24 cellular contexts compared by ENCODE assay signal in the genomic region with DNA sequence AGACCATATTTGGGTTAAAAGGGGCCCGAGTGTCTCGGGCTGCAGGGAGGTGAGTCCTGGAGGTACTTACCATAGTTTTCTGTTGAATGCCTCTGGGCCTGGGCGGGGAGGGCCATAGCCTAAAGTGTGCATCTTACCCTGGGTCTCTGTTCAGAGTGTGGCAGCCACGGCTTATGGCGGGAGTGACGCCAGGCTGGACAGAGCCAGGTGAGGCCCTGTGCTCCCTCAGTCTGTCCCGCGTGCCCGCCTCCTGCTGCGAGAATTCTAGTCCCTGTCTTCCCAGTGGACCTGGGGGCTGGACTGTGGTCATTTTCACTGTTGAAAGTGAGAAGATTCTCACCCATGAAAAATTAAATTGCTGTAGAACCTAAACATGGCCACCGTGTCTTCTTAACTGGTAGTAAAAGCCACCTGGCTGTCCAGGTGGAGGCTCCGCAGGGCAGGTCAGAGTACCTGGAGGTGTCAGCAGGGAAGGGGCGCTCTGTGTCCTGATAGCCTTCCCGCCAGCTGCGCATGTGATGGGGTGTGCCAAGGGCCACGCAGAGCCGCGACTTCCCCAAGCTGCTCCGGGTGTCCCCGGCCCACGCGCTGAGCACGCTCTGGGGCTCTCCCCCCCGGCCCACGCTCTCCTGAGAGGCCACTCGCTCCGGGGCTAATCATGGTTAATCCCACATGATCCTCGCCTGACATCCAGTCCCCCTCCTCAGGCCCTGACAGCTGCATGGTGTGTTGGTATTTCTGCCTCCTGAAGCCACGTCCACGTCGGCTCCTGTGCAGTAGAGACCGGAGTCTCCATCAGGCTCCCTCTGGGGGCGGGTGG. TPM values are rescaled to one million over a fixed set of nuclear protein-coding genes. Genes with fewer than 3 reads are reported as not detected.
DNase-seq lines count a peak whose midpoint lies in the region; ATAC-seq and TF ChIP-seq lines count a peak whose summit lies in the region.
"Had no signal": no experiment of that assay in that cellular context is flagged by ENCODE, and none has a peak within 500 bp of the region (broad histone marks: within the 10 kb centered on the region; RNA-seq: fewer than 3 reads in every experiment).

No MANE protein-coding gene starts in this region.

- no peak for ATAC-seq in aorta (ENCODE audit: low FRiP score)
- ATAC-seq in GM21381 (IDR thresholded peaks at IDR 0.05; ENCODE audit: unreplicated experiment) = no peak
- no peak for ATAC-seq in esophagus mucosa
- ATAC-seq: Panc1 had no signal

- no peaks in the 10 kb centered on the region for H3K9me3 ChIP-seq in SJCRH30 (replicated peaks)
- no peaks in the 10 kb centered on the region for H3K9me3 ChIP-seq in aorta (ENCODE audit: control insufficient read depth, low read length)
- H3K9me3 ChIP-seq: HAP-1 had no signal

- H3K4me3 ChIP-seq in SJCRH30 (no peak overlapping the region), aorta (ENCODE audit: low read length in 2 of 2) (no peak overlapping the region)
- H3K4me3 ChIP-seq: HAP-1, SK-N-MC had no signal

- H3K27ac ChIP-seq in C4-2B (peak overlapping the region; percentile 79), SJCRH30 (no peak overlapping the region), aorta (ENCODE audit: low read depth in 1 of 2, low read length in 2 of 2) (no peak overlapping the region)
- H3K27ac ChIP-seq: KMS-11, RWPE1, SK-N-MC had no signal

- no peak for TF ChIP-seq CTCF in C4-2B (conservative IDR thresholded peaks at IDR 0.05)
- TF ChIP-seq CTCF in glutamatergic neuron (IDR thresholded peaks at IDR 0.05; ENCODE audit: partially characterized antibody, unreplicated experiment) = no peak

- H3K27ac Mint-ChIP-seq in glutamatergic neuron (ENCODE audit: unreplicated experiment) = no peak overlapping the region
- H3K27ac Mint-ChIP-seq: HFFc6 had no signal

- H3K36me3 Mint-ChIP-seq in glutamatergic neuron (ENCODE audit: unreplicated experiment) = peaks cover 15% of the 10 kb centered on the region

- H3K36me3 ChIP-seq in SJCRH30 = no peaks in the 10 kb centered on the region
- H3K36me3 ChIP-seq in aorta (ENCODE audit: control insufficient read depth in 1 of 2, insufficient read depth in 2 of 2, low read length in 1 of 2) = peaks cover 0 to 1% of the 10 kb centered on the region in 2 donors
- H3K36me3 ChIP-seq: HAP-1 had no signal

- H3K4me1 ChIP-seq in SJCRH30 = no peaks in the 10 kb centered on the region; the same call in 1 of the 2 replicates
- H3K4me1 ChIP-seq in aorta (ENCODE audit: control insufficient read depth in 1 of 2, insufficient read depth in 2 of 2, low read length in 2 of 2) = no peaks in the 10 kb centered on the region
- H3K4me1 ChIP-seq: HAP-1 had no signal

- peak; percentile 19 to 43 for DNase-seq in SJCRH30
- DNase-seq in glutamatergic neuron = peak; percentile 12
- DNase-seq in aorta = peak; percentile 24 to 70
- no peak for DNase-seq in NOMO-1 (lab: John Stamatoyannopoulos, UW; ENCODE audit: unreplicated experiment in 2 of 2)
- DNase-seq: DMS 273 treated with DMSO at 0.1 percent for 48 hours, DMS79 treated with DMSO at 0.1 percent for 48 hours, GF-D8, HFFc6, MM.1S, NCI-H1694, NCI-H2029 treated with DMSO at 0.1 percent for 48 hours, NCI-H446 treated with DMSO at 0.1 percent for 48 hours, NCI-H526, SHP77 treated with DMSO at 0.1 percent for 48 hours had no signal

- peaks cover 4% of the 10 kb centered on the region for H3K27me3 Mint-ChIP-seq in glutamatergic neuron (ENCODE audit: unreplicated experiment)

- H3K27me3 ChIP-seq in SJCRH30 (no peaks in the 10 kb centered on the region), aorta (ENCODE audit: control insufficient read depth in 1 of 2, insufficient read depth in 2 of 2, low read length in 1 of 2) (no peaks in the 10 kb centered on the region)

- WGBS in aorta, 2 donors = 91 to 92% methylated on average over 33 of the region's 33 CpGs

- H3K9me3 Mint-ChIP-seq in glutamatergic neuron (ENCODE audit: unreplicated experiment) = peaks cover 2% of the 10 kb centered on the region
- H3K9me3 Mint-ChIP-seq: CD14-positive monocyte; CD8-positive, alpha-beta memory T cell; HFFc6 had no signal

- H3K4me1 Mint-ChIP-seq in glutamatergic neuron (ENCODE audit: low read depth, unreplicated experiment) = peaks cover 9% of the 10 kb centered on the region

- intact Hi-C loops in aorta (cut with DNase I) = no loop called here

- no peak overlapping the region for H3K4me3 Mint-ChIP-seq in glutamatergic neuron (ENCODE audit: unreplicated experiment)
- H3K4me3 Mint-ChIP-seq: CD14-positive monocyte; CD8-positive, alpha-beta memory T cell; HFFc6 had no signal

RNA-seq across cellular contexts. Expression of gene INPP5A, which starts 20.3 kb away (rescaled TPM):
- 18.9 and 22.4 TPM in 2 replicates for total RNA-seq in SJCRH30 (2014; rRNA removed; shearing (Covaris generic))
- 36.3 TPM for total RNA-seq in glutamatergic neuron (ENCODE audit: unreplicated experiment)
- 100 to 1,000 TPM in 1 of 2 donors, 10 to 100 TPM in 1; 66.4 to 112 TPM for total RNA-seq in aorta
- polyA plus RNA-seq in aorta = 10 to 100 TPM; 37.7 to 43.4 TPM
- total RNA-seq in esophagus mucosa = 14.3 TPM

Comparison
In these comparisons a context has a peak if more than half of its experiments do, and no peak if none do; other contexts are left out.
1. DNase-seq: peak in SJCRH30 (2 of 2), glutamatergic neuron (single experiment) and aorta (2 of 2); none in NOMO-1 (0 of 2).